8 cellular contexts compared by ENCODE assay signal in the genomic region with DNA sequence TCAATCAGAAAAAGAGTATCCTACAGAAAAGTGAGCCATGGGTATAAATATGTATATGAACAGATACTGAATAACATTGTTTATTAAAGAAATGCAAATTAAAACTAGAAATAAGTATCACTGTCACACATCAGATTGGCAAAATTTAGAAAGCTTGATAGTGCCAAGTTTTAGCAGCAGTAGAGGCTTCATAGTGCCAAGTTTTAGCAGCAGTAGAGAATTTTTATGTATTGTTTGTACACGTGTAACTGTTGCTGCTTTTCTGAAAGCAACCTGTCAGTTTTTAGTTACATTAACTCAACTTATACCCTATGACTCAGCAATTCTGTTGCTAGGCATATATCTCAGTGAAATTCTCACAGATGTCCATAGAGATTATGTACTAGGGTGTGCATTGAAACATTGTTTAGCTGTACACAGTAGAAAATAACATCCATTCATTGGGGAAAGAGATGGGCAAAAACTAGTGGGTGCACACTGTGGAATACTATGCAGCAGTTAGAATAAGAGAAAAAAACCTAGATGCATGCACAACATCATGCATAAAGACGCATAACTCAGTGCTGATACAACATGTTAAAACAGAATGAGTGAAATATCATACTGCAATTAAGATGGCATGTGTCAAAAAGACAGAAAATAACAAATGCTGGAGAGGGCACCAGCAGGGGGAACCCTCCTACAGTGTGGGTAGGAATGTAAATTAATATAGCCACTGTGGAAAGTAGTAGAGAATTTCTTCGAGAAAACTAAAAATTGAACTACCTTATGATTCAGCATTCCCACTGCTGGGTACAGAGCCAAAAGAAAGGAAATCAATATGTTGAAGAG.
DNase-seq lines count a peak whose midpoint lies in the region; ATAC-seq and TF ChIP-seq lines count a peak whose summit lies in the region.

No MANE protein-coding gene starts in this region.

- peak overlapping the region in 1 of 8 donors; percentile 27 for H3K27ac Mint-ChIP-seq in CD8-positive, alpha-beta memory T cell

- no peaks in the 10 kb centered on the region for H3K27me3 ChIP-seq in CD8-positive, alpha-beta memory T cell (ENCODE audit: insufficient read depth, low read length, poor library complexity, severe bottlenecking)

- peaks cover 0 to 26% (median 0%) of the 10 kb centered on the region in 5 donors for H3K9me3 Mint-ChIP-seq in CD8-positive, alpha-beta memory T cell

- DNase-seq in AG09309 (ENCODE audit: low read depth) (no peak), RPMI8226 (peak; percentile 30), foreskin melanocyte (peak; percentile 29), NCI-H774 (lab: John Stamatoyannopoulos, UW) (no peak)
- DNase-seq in CD8-positive, alpha-beta memory T cell, result no peak
- DNase-seq in activated CD4-positive, CD25-positive, alpha-beta regulatory T cell treated with anti-CD3 and anti-CD28 coated beads, Interleukin-2, amount 50 U/mL, for 72 hours, result no peak

- POLR2A ChIA-PET in CD8-positive, alpha-beta memory T cell (lab: Charles Lee), result no interaction called here

- no peaks in the 10 kb centered on the region for H3K9me3 ChIP-seq in CD8-positive, alpha-beta memory T cell (ENCODE audit: low read length)

- no peaks in the 10 kb centered on the region for H3K4me1 ChIP-seq in CD8-positive, alpha-beta memory T cell (ENCODE audit: insufficient read depth, low read length)

- peaks cover 0 to 29% (median 5%) of the 10 kb centered on the region in 3 donors for H3K36me3 Mint-ChIP-seq in CD8-positive, alpha-beta memory T cell

- ATAC-seq in GM18867 (IDR thresholded peaks at IDR 0.05; ENCODE audit: unreplicated experiment) (peak; percentile 52), GM21723 (IDR thresholded peaks at IDR 0.05; ENCODE audit: unreplicated experiment) (no peak)

- no peaks in the 10 kb centered on the region for H3K4me1 Mint-ChIP-seq in CD8-positive, alpha-beta memory T cell

- TF ChIP-seq CTCF in AG09309 (IDR thresholded peaks at IDR 0.05; ENCODE audit: control insufficient read depth, insufficient read depth, low read depth, low read length, missing control alignments), result peak; percentile 48

- no peaks in the 10 kb centered on the region for H3K36me3 ChIP-seq in CD8-positive, alpha-beta memory T cell (ENCODE audit: insufficient read depth, low read length)

- H3K27me3 Mint-ChIP-seq in CD8-positive, alpha-beta memory T cell, result peaks cover 0 to 1% of the 10 kb centered on the region in 2 donors

- CTCF ChIA-PET in CD8-positive, alpha-beta memory T cell (lab: Charles Lee), result no interaction called here

- no peak overlapping the region for H3K4me3 ChIP-seq in AG09309 (ENCODE audit: control insufficient read depth, low read depth, low read length)
- H3K4me3 ChIP-seq in CD8-positive, alpha-beta memory T cell (ENCODE audit: low read length), result no peak overlapping the region

- H3K4me3 Mint-ChIP-seq in CD8-positive, alpha-beta memory T cell, result no peak overlapping the region

- H3K27ac ChIP-seq in CD8-positive, alpha-beta memory T cell (ENCODE audit: low read depth, low read length), result no peak overlapping the region

Comparison
In these comparisons a context has a peak if more than half of its experiments do, and no peak if none do; other contexts are left out.
1. DNase-seq: peak in RPMI8226 (single experiment) and foreskin melanocyte (single experiment); none in AG09309 (single experiment), CD8-positive, alpha-beta memory T cell (0 of 5), NCI-H774 (single experiment) and activated CD4-positive, CD25-positive, alpha-beta regulatory T cell treated with anti-CD3 and anti-CD28 coated beads, Interleukin-2, amount 50 U/mL, for 72 hours (single experiment).